In genomic region chr15:66897971-66898370, GRCh38 we compare ENCODE assay signal across 17 cellular contexts.
DNase-seq lines count a peak whose midpoint lies in the region; FAIRE-seq and TF ChIP-seq lines count a peak whose summit lies in the region.
"Had no signal": no experiment of that assay in that cellular context is flagged by ENCODE, and none has a peak within 500 bp of the region (broad histone marks: within the 10 kb centered on the region; RNA-seq: fewer than 3 reads in every experiment).

No MANE protein-coding gene starts in this region.

- peaks cover 19% of the 10 kb centered on the region for H3K4me1 ChIP-seq in astrocyte (ENCODE audit: insufficient read depth, low read length)
- H3K4me1 ChIP-seq: HAP-1 had no signal

- no peaks in the 10 kb centered on the region for H3K27me3 ChIP-seq in astrocyte (ENCODE audit: insufficient read depth, low read length)
- H3K27me3 ChIP-seq: BLaER1 had no signal

- H3K9ac ChIP-seq in astrocyte (ENCODE audit: low read length), result no peak overlapping the region
- H3K9ac ChIP-seq: BLaER1 had no signal

- H3K36me3 ChIP-seq in astrocyte (ENCODE audit: insufficient read depth, low read length), result no peaks in the 10 kb centered on the region
- H3K36me3 ChIP-seq: BLaER1, HAP-1 had no signal

- peak overlapping the region; percentile 31 for H3K4me3 Mint-ChIP-seq in astrocyte (ENCODE audit: unreplicated experiment)
- H3K4me3 Mint-ChIP-seq: CD8-positive, alpha-beta memory T cell had no signal

- intact Hi-C loops in posterior vena cava (cut with DNase I), result no loop called here

- no peak overlapping the region for H2AFZ ChIP-seq in astrocyte (ENCODE audit: low read depth, low read length)

- H3K4me3 ChIP-seq in astrocyte (ENCODE audit: insufficient read depth, low read depth, low read length), result no peak overlapping the region
- H3K4me3 ChIP-seq: BLaER1, HAP-1 had no signal

- peak; percentile 59 for DNase-seq in activated effector memory CD4-positive, alpha-beta T cell treated with anti-CD3 and anti-CD28 coated beads, Interleukin-2, amount 50 U/mL, for 16 hours
- DNase-seq in activated effector memory CD4-positive, alpha-beta T cell treated with Interleukin-2 at 50 U/mL for 16 hours, result no peak
- DNase-seq in astrocyte (ENCODE audit: low read depth), result no peak
- DNase-seq in kidney tubule cell (ENCODE audit: low spot score), result peak; percentile 22
- DNase-seq in posterior vena cava (ENCODE audit: low spot score), result peak; percentile 26
- no peak for DNase-seq in activated T-cell treated with anti-CD3 and anti-CD28 coated beads, Interleukin-2, amount 50 U/mL, for 1 hour
- no peak for DNase-seq in activated CD4-positive, alpha-beta T cell treated with anti-CD3 and anti-CD28 coated beads, Interleukin-2, amount 50 U/mL, for 48 hours
- DNase-seq in Kasumi-1 (lab: John Stamatoyannopoulos, UW), result no peak
- DNase-seq: 8988T; AML-193; Caco-2; CD8-positive, alpha-beta memory T cell; DND-41; GDM1 had no signal

- H3K27ac Mint-ChIP-seq in astrocyte (ENCODE audit: unreplicated experiment), result no peak overlapping the region
- H3K27ac Mint-ChIP-seq: CD8-positive, alpha-beta memory T cell had no signal

- H3K27ac ChIP-seq in astrocyte (ENCODE audit: low read depth, low read length), result no peak overlapping the region
- H3K27ac ChIP-seq: BLaER1 had no signal

- no peak for TF ChIP-seq CTCF in astrocyte (IDR thresholded peaks at IDR 0.05; ENCODE audit: insufficient read depth, low read depth, low read length)

- peaks cover 33% of the 10 kb centered on the region for H3K4me1 Mint-ChIP-seq in astrocyte (ENCODE audit: low read depth, unreplicated experiment)
- H3K4me1 Mint-ChIP-seq: CD8-positive, alpha-beta memory T cell had no signal

- no peak for FAIRE-seq in astrocyte (lab: Jason Lieb, UNC)
- FAIRE-seq: H1 had no signal

- H3K4me2 ChIP-seq in astrocyte (ENCODE audit: low read length), result no peak overlapping the region
- H3K4me2 ChIP-seq: BLaER1 had no signal

- peaks cover 7% of the 10 kb centered on the region for H3K9me3 Mint-ChIP-seq in astrocyte (ENCODE audit: unreplicated experiment)
- H3K9me3 Mint-ChIP-seq: CD8-positive, alpha-beta memory T cell had no signal

- H3K9me3 ChIP-seq in astrocyte (ENCODE audit: insufficient read depth, low read depth, low read length), result no peaks in the 10 kb centered on the region
- H3K9me3 ChIP-seq: BLaER1, Caco-2, HAP-1 had no signal

- no peaks in the 10 kb centered on the region for H3K79me2 ChIP-seq in astrocyte (ENCODE audit: insufficient read depth, low read length)

- H3K27me3 Mint-ChIP-seq in astrocyte (ENCODE audit: low read depth, unreplicated experiment), result no peaks in the 10 kb centered on the region

- peaks cover 2% of the 10 kb centered on the region for H3K36me3 Mint-ChIP-seq in astrocyte (ENCODE audit: low read depth, unreplicated experiment)
- H3K36me3 Mint-ChIP-seq: CD8-positive, alpha-beta memory T cell had no signal

- H4K20me1 ChIP-seq in astrocyte (ENCODE audit: insufficient read depth, low read length), result no peaks in the 10 kb centered on the region
- H4K20me1 ChIP-seq: BLaER1 had no signal

Comparison
In these comparisons a context has a peak if more than half of its experiments do, and no peak if none do; other contexts are left out.
1. DNase-seq: peak in activated effector memory CD4-positive, alpha-beta T cell treated with anti-CD3 and anti-CD28 coated beads, Interleukin-2, amount 50 U/mL, for 16 hours (single experiment), kidney tubule cell (single experiment) and posterior vena cava (single experiment); none in activated effector memory CD4-positive, alpha-beta T cell treated with Interleukin-2 at 50 U/mL for 16 hours (single experiment), astrocyte (single experiment), activated T-cell treated with anti-CD3 and anti-CD28 coated beads, Interleukin-2, amount 50 U/mL, for 1 hour (single experiment), activated CD4-positive, alpha-beta T cell treated with anti-CD3 and anti-CD28 coated beads, Interleukin-2, amount 50 U/mL, for 48 hours (0 of 2) and Kasumi-1 (0 of 2).